In the genomic region with DNA sequence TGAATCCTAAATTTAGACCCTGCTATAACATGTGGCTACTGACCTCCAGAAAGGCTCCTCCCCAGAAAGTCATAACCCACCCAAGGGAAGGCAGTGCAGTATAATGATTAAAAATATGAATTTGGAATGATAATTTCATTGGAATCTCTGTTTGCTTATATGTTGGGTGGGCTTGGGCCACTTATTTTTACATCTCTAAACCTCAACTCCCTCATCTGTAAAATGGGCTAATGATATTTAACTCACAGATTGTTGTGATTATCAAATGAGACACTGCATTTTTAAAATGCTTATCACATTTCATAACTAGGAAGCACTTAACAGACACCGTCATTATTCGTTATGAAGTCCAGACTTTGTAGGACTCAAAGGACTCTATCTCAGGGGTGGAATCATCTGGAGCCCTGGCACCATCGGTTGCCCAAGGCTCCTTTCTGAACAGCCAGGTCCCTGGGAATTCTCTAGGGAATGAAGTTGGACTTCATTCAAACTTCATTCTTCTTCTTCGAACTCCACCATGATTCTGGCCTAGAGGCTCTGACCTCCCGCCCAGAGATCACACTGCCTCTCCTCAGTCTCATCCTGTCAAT, we compare ENCODE assay signal across 15 cellular contexts. TPM values are rescaled to one million over a fixed set of nuclear protein-coding genes. Genes with fewer than 3 reads are reported as not detected.
DNase-seq lines count a peak whose midpoint lies in the region; ATAC-seq, FAIRE-seq and TF ChIP-seq lines count a peak whose summit lies in the region.
"Had no signal": no experiment of that assay in that cellular context is flagged by ENCODE, and none has a peak within 500 bp of the region (broad histone marks: within the 10 kb centered on the region; RNA-seq: fewer than 3 reads in every experiment).

No MANE protein-coding gene starts in this region.

- H2AFZ ChIP-seq in Loucy (ENCODE audit: low read length) (peak overlapping the region; percentile 79), GM12878 (ENCODE audit: control insufficient read depth, low read depth, low read length) (peak overlapping the region; percentile 20; the same call in 1 of the 2 replicates), osteoblast (ENCODE audit: low read length) (no peak overlapping the region)

- no TSS peak for BruUV-seq in GM12878 (replicated peaks; lab: Mats Ljungman, UMichigan)

- H3K4me2 ChIP-seq in Loucy (ENCODE audit: low read depth, low read length, poor library complexity, severe bottlenecking) (peak overlapping the region; percentile 82), GM12878 (ENCODE audit: control insufficient read depth, insufficient read depth) (peak overlapping the region; percentile 43), osteoblast (ENCODE audit: insufficient read depth, low read length) (peak overlapping the region; percentile 12)

- ATAC-seq in GM12878 = no peak

- POLR2A ChIA-PET in GM12878 (lab: Charles Lee) = interaction anchor here (1.1 to 1.4 kb wide), 2 partner anchors 12 to 39 kb away, joined by 3 to 4 read pairs; no protein-coding TSS in a partner anchor

- H3K4me3 Mint-ChIP-seq in activated CD4-positive, alpha-beta T cell treated with anti-CD3 and anti-CD28 coated beads, Interleukin-2, amount 10 ng/mL, durations not matched to agents 24 days and 14 days = peak overlapping the region; percentile 20

- no peak for DNase-seq in activated CD4-positive, alpha-beta T cell treated with anti-CD3 and anti-CD28 coated beads, Interleukin-2, amount 10 ng/mL, durations not matched to agents 24 days and 14 days
- DNase-seq in activated CD4-positive, alpha-beta T cell treated with anti-CD3 and anti-CD28 coated beads, Interleukin-2, amount 50 U/mL, for 1 hour = no peak
- DNase-seq in GM12878 (ENCODE audit: low read depth, low spot score) = no peak
- DNase-seq in osteoblast (ENCODE audit: insufficient read length, low spot score, missing footprints) = no peak
- DNase-seq in cardiac septum (ENCODE audit: low spot score) = no peak
- no peak for DNase-seq in NCI-H1092 treated with DMSO at 0.1 percent for 48 hours (lab: John Stamatoyannopoulos, UW)
- DNase-seq in AML-193 (lab: John Stamatoyannopoulos, UW) = no peak
- DNase-seq: aorta; NK-92 treated with Interleukin-12 subunit alpha and Interleukin-12 subunit beta, amount 100 ng/mL, for 24 hours; occipital lobe; SJCRH30 had no signal

- TF ChIP-seq CTCF in Loucy (conservative IDR thresholded peaks at IDR 0.05; ENCODE audit: low read length) (no peak), GM12878 (IDR thresholded peaks at IDR 0.05 in 2 of 3, conservative IDR thresholded peaks at IDR 0.05 in 1 of 3; ENCODE audit: control insufficient read depth in 2 of 3, extremely low read depth in 1 of 3, insufficient read depth in 1 of 3, low read depth in 3 of 3, low read length in 3 of 3) (no peak), osteoblast (IDR thresholded peaks at IDR 0.05; ENCODE audit: extremely low read depth, low read depth, low read length) (no peak)

- WGBS in GM12878 (ENCODE audit: insufficient coverage, insufficient replicate concordance, low lambda C conversion rate, missing lambda C conversion rate) = 37% methylated on average over 5 of the region's 5 CpGs

- H3K4me1 Mint-ChIP-seq in activated CD4-positive, alpha-beta T cell treated with anti-CD3 and anti-CD28 coated beads, Interleukin-2, amount 10 ng/mL, durations not matched to agents 24 days and 14 days = peaks cover 13% of the 10 kb centered on the region

- no peak for TF ChIP-seq EP300 in GM12878 (IDR thresholded peaks at IDR 0.05; ENCODE audit: borderline replicate concordance in 1 of 2, control insufficient read depth in 1 of 2, low read depth in 2 of 2, low read length in 2 of 2)

- FAIRE-seq in GM12878 (lab: Jason Lieb, UNC) = peak; percentile 56
- FAIRE-seq: D721Med had no signal

- H3K27me3 ChIP-seq in Loucy (ENCODE audit: insufficient read depth, low read length, poor library complexity, severe bottlenecking) = no peaks in the 10 kb centered on the region
- H3K27me3 ChIP-seq in GM12878 (replicated peaks in 1 of 2; ENCODE audit: control insufficient read depth in 2 of 2, insufficient read depth in 2 of 2, low read length in 1 of 2) = no peaks in the 10 kb centered on the region
- H3K27me3 ChIP-seq in osteoblast (ENCODE audit: insufficient read depth, low read length) = no peaks in the 10 kb centered on the region

- H3K4me1 ChIP-seq in Loucy (ENCODE audit: insufficient read depth, low read length, poor library complexity, severe bottlenecking) (peaks cover 27% of the 10 kb centered on the region), GM12878 (ENCODE audit: control insufficient read depth, insufficient read depth, low read length) (peaks cover 43% of the 10 kb centered on the region), osteoblast (ENCODE audit: insufficient read depth, low read length) (peaks cover 22% of the 10 kb centered on the region)
- H3K4me1 ChIP-seq: HAP-1, SJCRH30 had no signal

- H3K9ac ChIP-seq in Loucy (ENCODE audit: low read depth, low read length, poor library complexity, severe bottlenecking) (peak overlapping the region; percentile 59), GM12878 (ENCODE audit: control insufficient read depth, insufficient read depth, low read length) (peak overlapping the region; percentile 28; the same call in 1 of the 2 replicates)

- H3K4me3 ChIP-seq in Loucy (ENCODE audit: low read length, poor library complexity, severe bottlenecking) (peak overlapping the region; percentile 65), GM12878 (peak overlapping the region; percentile 22; the same call in 1 of the 2 replicates), osteoblast (ENCODE audit: insufficient read depth, low read length) (no peak overlapping the region)
- H3K4me3 ChIP-seq: HAP-1, lung, SJCRH30 had no signal

- H4K20me1 ChIP-seq in Loucy (ENCODE audit: insufficient read depth, low read length, poor library complexity, severe bottlenecking) (no peaks in the 10 kb centered on the region), GM12878 (ENCODE audit: control insufficient read depth, insufficient read depth) (no peaks in the 10 kb centered on the region), osteoblast (ENCODE audit: insufficient read depth, low read length) (no peaks in the 10 kb centered on the region)

- no peak for TF ChIP-seq POLR2A in GM12878 (IDR thresholded peaks at IDR 0.05; ENCODE audit: low read depth, low read length)

- H3K9me2 ChIP-seq in Loucy (replicated peaks; ENCODE audit: low read depth, low read length) = no peaks in the 10 kb centered on the region

- no peak for TF ChIP-seq RAD21 in GM12878 (IDR thresholded peaks at IDR 0.05; ENCODE audit: insufficient read depth, low read depth, low read length)

- SMC1A ChIA-PET in GM12878 (lab: Charles Lee; ENCODE audit: uncharacterized antibody, unreplicated experiment) = interaction anchor here (0.7 to 3.8 kb wide), 18 partner anchors 10 to 514 kb away, joined by 3 to 21 read pairs (median 4); no protein-coding TSS in a partner anchor

- peak overlapping the region; percentile 82 for H3K27ac ChIP-seq in GM12878 (ENCODE audit: control insufficient read depth, insufficient read depth)
- no peak overlapping the region for H3K27ac ChIP-seq in osteoblast (ENCODE audit: low read depth, low read length)
- H3K27ac ChIP-seq: SJCRH30 had no signal

- peaks cover 13% of the 10 kb centered on the region for H3F3A ChIP-seq in Loucy (ENCODE audit: low read depth)

- CTCF ChIA-PET in GM12878 (lab: Yijun Ruan, JAX) = interaction anchor here (0.7 to 7.3 kb wide), 31 partner anchors 8 to 616 kb away, joined by 3 to 82 read pairs (median 4); a partner anchor contains a TSS

- peaks cover 23% of the 10 kb centered on the region for H3K27me3 Mint-ChIP-seq in activated CD4-positive, alpha-beta T cell treated with anti-CD3 and anti-CD28 coated beads, Interleukin-2, amount 10 ng/mL, durations not matched to agents 24 days and 14 days

- in situ Hi-C loops in GM12878 (cut with MboI) = no loop called here

- H3K36me3 ChIP-seq in Loucy (ENCODE audit: insufficient read depth, low read length) (no peaks in the 10 kb centered on the region), GM12878 (ENCODE audit: control insufficient read depth in 2 of 2, insufficient read depth in 2 of 2, low read length in 1 of 2) (no peaks in the 10 kb centered on the region), osteoblast (ENCODE audit: insufficient read depth, low read length) (no peaks in the 10 kb centered on the region)
- H3K36me3 ChIP-seq: HAP-1, SJCRH30 had no signal

- no peaks in the 10 kb centered on the region for H3K9me3 ChIP-seq in Loucy (ENCODE audit: insufficient read depth, low read depth, low read length)
- peaks cover 2% of the 10 kb centered on the region; the same call in 1 of the 3 replicates for H3K9me3 ChIP-seq in GM12878 (replicated peaks; ENCODE audit: control insufficient read depth, insufficient read depth, low read length)
- H3K9me3 ChIP-seq in osteoblast (ENCODE audit: low read depth, low read length) = no peaks in the 10 kb centered on the region
- H3K9me3 ChIP-seq: HAP-1, SJCRH30 had no signal

- intact Hi-C loops in activated CD4-positive, alpha-beta T cell treated with anti-CD3 and anti-CD28 coated beads, Interleukin-2, amount 10 ng/mL, durations not matched to agents 24 days and 14 days (cut with micrococcal nuclease) = loop anchor here (1.0 to 2.0 kb wide), 2 partner anchors 383 to 496 kb away; no protein-coding TSS in a partner anchor
- intact Hi-C loops in GM12878 (cut with micrococcal nuclease; ENCODE audit: unreplicated experiment) = loop anchor here (1.0 to 10.0 kb wide), 9 partner anchors 33 to 495 kb away; a partner anchor contains a TSS
- intact Hi-C loops in cardiac septum (cut with DNase I) = loop anchor here (2.0 to 10.0 kb wide), 2 partner anchors 383 to 497 kb away; no protein-coding TSS in a partner anchor

- H3K79me2 ChIP-seq in Loucy (ENCODE audit: insufficient read depth, low read length) = no peaks in the 10 kb centered on the region
- H3K79me2 ChIP-seq in GM12878 (ENCODE audit: control insufficient read depth, insufficient read depth, low read length) = no peaks in the 10 kb centered on the region
- H3K79me2 ChIP-seq in osteoblast (ENCODE audit: insufficient read depth, low read length) = no peaks in the 10 kb centered on the region

- H3K27ac Mint-ChIP-seq in activated CD4-positive, alpha-beta T cell treated with anti-CD3 and anti-CD28 coated beads, Interleukin-2, amount 10 ng/mL, durations not matched to agents 24 days and 14 days = peak overlapping the region; percentile 9

- H3K36me3 Mint-ChIP-seq in activated CD4-positive, alpha-beta T cell treated with anti-CD3 and anti-CD28 coated beads, Interleukin-2, amount 10 ng/mL, durations not matched to agents 24 days and 14 days (ENCODE audit: low read depth) = no peaks in the 10 kb centered on the region

- RAD21 ChIA-PET in GM12878 (lab: Charles Lee; ENCODE audit: unreplicated experiment) = interaction anchor here (0.6 to 2.8 kb wide), 10 partner anchors 14 to 496 kb away, joined by 3 to 28 read pairs (median 4); a partner anchor contains a TSS

- H3K9me3 Mint-ChIP-seq in activated CD4-positive, alpha-beta T cell treated with anti-CD3 and anti-CD28 coated beads, Interleukin-2, amount 10 ng/mL, durations not matched to agents 24 days and 14 days = no peaks in the 10 kb centered on the region

RNA-seq across cellular contexts. Expression of a gene that starts 33.1 kb away (rescaled TPM):
- 1.2 and 1.7 TPM in 2 replicates for total RNA-seq in activated CD4-positive, alpha-beta T cell treated with anti-CD3 and anti-CD28 coated beads, Interleukin-2, amount 10 ng/mL, durations not matched to agents 24 days and 14 days
- total RNA-seq in GM12878 (2013; cell fraction: nucleolus; rRNA removed) = 68.2 and 74.3 TPM in 2 replicates
- 7.8 and 8.7 TPM in 2 replicates for total RNA-seq in GM12878 (2014; rRNA removed)
- 11.7 and 12.4 TPM in 2 replicates for total RNA-seq in GM12878 (2014; rRNA removed; fragmentation: Illumina TruSeq; extraction: Trizol)
- 7.3 and 9.3 TPM in 2 replicates for total RNA-seq in GM12878 (2021)
- polyA plus RNA-seq in GM12878 (2011; ENCODE audit: low read depth) = 4.2 TPM
- 2.6 and 4.0 TPM in 2 replicates for polyA plus RNA-seq in GM12878 (2011; rRNA removed)
- 0.52 and 0.55 TPM in 2 replicates for polyA plus RNA-seq in GM12878 (2011; cell fraction: cytosol; rRNA removed)
- polyA plus RNA-seq in GM12878 (2011; cell fraction: nucleus; rRNA removed) = 2.0 and 2.6 TPM in 2 replicates
- 4.8 and 6.8 TPM in 2 replicates for polyA plus RNA-seq in GM12878 (2012)
- 11.1 and 15.6 TPM in 2 replicates for polyA plus RNA-seq in GM12878 (2014; fragmentation: Illumina TruSeq; extraction: Trizol)
- 1 to 10 TPM; 6.6 to 9.1 TPM for polyA plus RNA-seq in GM12878 (2014; fragmentation: Nextera tagmentation; extraction: Ambion mirVana)
- polyA plus RNA-seq in GM12878 (2014; rRNA removed) = 5.8 and 7.5 TPM in 2 replicates
- 10 to 100 TPM; 11.3 to 11.4 TPM for polyA plus RNA-seq in GM12878 (2016; fragmentation: Nextera tagmentation; extraction: Ambion mirVana)
- polyA minus RNA-seq in GM12878 (2011; rRNA and poly(A)+ RNA removed) = 1.6 and 1.7 TPM in 2 replicates
- polyA minus RNA-seq in GM12878 (2011; cell fraction: cytosol; rRNA and poly(A)+ RNA removed) = 1.1 and 1.5 TPM in 2 replicates
- polyA minus RNA-seq in GM12878 (2011; cell fraction: nucleus; rRNA and poly(A)+ RNA removed) = 2.3 and 4.8 TPM in 2 replicates
- 11.9 and 20.0 TPM in 2 replicates for total RNA-seq in osteoblast
- total RNA-seq in cardiac septum = 4.8 TPM

Comparison
In these comparisons a context has a peak if more than half of its experiments do, and no peak if none do; other contexts are left out.
1. H3K4me2 ChIP-seq: peak in every context shown above with its lines; median percentile 82 in Loucy; 43 in GM12878; 12 in osteoblast.